ENCODE assay signal across 19 cellular contexts in the genomic region with DNA sequence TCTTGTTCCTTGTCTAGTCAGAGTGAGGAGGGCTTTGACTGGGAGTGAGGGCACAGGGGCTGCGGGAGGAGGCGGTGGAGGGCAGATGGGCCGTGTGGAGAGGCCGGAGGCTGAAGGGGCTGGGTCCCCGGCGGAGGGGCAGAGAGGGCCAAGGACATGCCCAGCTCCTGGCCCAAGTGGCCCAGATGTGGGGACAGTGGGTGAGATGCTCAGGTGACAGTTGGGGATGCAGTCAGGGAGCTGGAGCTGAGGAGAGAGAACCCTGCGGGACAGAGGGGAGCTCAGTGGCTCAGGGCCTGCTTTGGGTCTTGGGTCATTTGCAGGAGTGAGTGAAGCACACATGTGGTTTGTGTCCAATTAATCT. TPM values are rescaled to one million over a fixed set of nuclear protein-coding genes. Genes with fewer than 3 reads are reported as not detected.
"Had no signal": no experiment of that assay in that cellular context is flagged by ENCODE, and none has a peak within 500 bp of the region (broad histone marks: within the 10 kb centered on the region; RNA-seq: fewer than 3 reads in every experiment).

No MANE protein-coding gene starts in this region.

- H3K27me3 ChIP-seq: foreskin keratinocyte, tibial artery, upper lobe of left lung, uterus had no signal

- H3K27ac ChIP-seq: foreskin keratinocyte, neutrophil, spleen, tibial artery, upper lobe of left lung, uterus had no signal

- H3K4me3 ChIP-seq: spleen, tibial artery, upper lobe of left lung, uterus had no signal

- H3K4me3 Mint-ChIP-seq: naive thymus-derived CD4-positive, alpha-beta T cell; nephron progenitor cell; stimulated activated memory B cell treated with anti-CD40 and anti-IgM and Interleukin-4, amounts not matched to agents 10 μg/mL and 1 μg/mL and 100 μg/mL, for 72 hours; stimulated activated naive CD8-positive, alpha-beta T cell treated with anti-CD3 and anti-CD28 coated beads, Interleukin-15, Interleukin-2, amounts not matched to agents 100 ng/mL and 50 ng/mL, for 24 hours had no signal

- DNase-seq: dermis blood vessel endothelial cell; erythroblast; foreskin keratinocyte; hippocampal formation; kidney glomerular epithelial cell; naive thymus-derived CD4-positive, alpha-beta T cell; spleen; stimulated activated CD4-positive, alpha-beta T cell treated with anti-CD3 and anti-CD28 coated beads, Interleukin-15, amount 100 ng/mL, for 24 hours; stimulated activated CD4-positive, alpha-beta T cell treated with anti-CD3 and anti-CD28 coated beads, Interleukin-1b, Interleukin-23, amount 100 ng/mL, for 48 hours; stimulated activated CD4-positive, alpha-beta T cell treated with anti-CD3 and anti-CD28 coated beads, Interleukin-4, amount 100 ng/mL, for 24 hours; tibial artery had no signal

- H3K9me3 ChIP-seq: neutrophil, spleen, tibial artery, upper lobe of left lung, uterus had no signal

- H3K27ac Mint-ChIP-seq: naive thymus-derived CD4-positive, alpha-beta T cell; nephron progenitor cell; stimulated activated memory B cell treated with anti-CD40 and anti-IgM and Interleukin-4, amounts not matched to agents 10 μg/mL and 1 μg/mL and 100 μg/mL, for 72 hours; stimulated activated naive CD8-positive, alpha-beta T cell treated with anti-CD3 and anti-CD28 coated beads, Interleukin-15, Interleukin-2, amounts not matched to agents 100 ng/mL and 50 ng/mL, for 24 hours had no signal

- ATAC-seq: foreskin keratinocyte; naive thymus-derived CD4-positive, alpha-beta T cell; sciatic nerve; stimulated activated memory B cell treated with anti-CD40 and anti-IgM and Interleukin-4, amounts not matched to agents 10 μg/mL and 1 μg/mL and 100 μg/mL, for 72 hours had no signal

- H3K9me3 Mint-ChIP-seq: naive thymus-derived CD4-positive, alpha-beta T cell; stimulated activated memory B cell treated with anti-CD40 and anti-IgM and Interleukin-4, amounts not matched to agents 10 μg/mL and 1 μg/mL and 100 μg/mL, for 72 hours; stimulated activated naive CD8-positive, alpha-beta T cell treated with anti-CD3 and anti-CD28 coated beads, Interleukin-15, Interleukin-2, amounts not matched to agents 100 ng/mL and 50 ng/mL, for 24 hours had no signal

- H3K36me3 Mint-ChIP-seq: naive thymus-derived CD4-positive, alpha-beta T cell; stimulated activated memory B cell treated with anti-CD40 and anti-IgM and Interleukin-4, amounts not matched to agents 10 μg/mL and 1 μg/mL and 100 μg/mL, for 72 hours had no signal

- H3K4me1 ChIP-seq: foreskin keratinocyte, uterus had no signal

- H3K36me3 ChIP-seq: neutrophil, spleen, uterus had no signal

RNA-seq across cellular contexts. Expression of a gene that starts 26.5 kb away (rescaled TPM):
- total RNA-seq: foreskin keratinocyte, lung microvascular endothelial cell had no signal
